ENCODE assay signal across 1 cellular context in genomic region chr16:85422374-85423185, GRCh38.
TF ChIP-seq lines count a peak whose summit lies in the region.

No MANE protein-coding gene starts in this region.

TF ChIP-seq in HepG2, 621 proteins besides CTCF, POLR2A, EP300 and RAD21 (continued from another document and continues in another):
- TF ChIP-seq, protein P1, sequence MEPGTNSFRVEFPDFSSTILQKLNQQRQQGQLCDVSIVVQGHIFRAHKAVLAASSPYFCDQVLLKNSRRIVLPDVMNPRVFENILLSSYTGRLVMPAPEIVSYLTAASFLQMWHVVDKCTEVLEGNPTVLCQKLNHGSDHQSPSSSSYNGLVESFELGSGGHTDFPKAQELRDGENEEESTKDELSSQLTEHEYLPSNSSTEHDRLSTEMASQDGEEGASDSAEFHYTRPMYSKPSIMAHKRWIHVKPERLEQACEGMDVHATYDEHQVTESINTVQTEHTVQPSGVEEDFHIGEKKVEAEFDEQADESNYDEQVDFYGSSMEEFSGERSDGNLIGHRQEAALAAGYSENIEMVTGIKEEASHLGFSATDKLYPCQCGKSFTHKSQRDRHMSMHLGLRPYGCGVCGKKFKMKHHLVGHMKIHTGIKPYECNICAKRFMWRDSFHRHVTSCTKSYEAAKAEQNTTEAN (CRISPR knock-in tag; conservative IDR thresholded peaks at IDR 0.05), result peak; percentile 76; the same call in 1 of the 2 replicates
- 0 out of 2 replicates have a peak, but pooled peaks have one; percentile 56 for TF ChIP-seq XBP1 (CRISPR knock-in tag; IDR thresholded peaks at IDR 0.05)
- peak; percentile 66; the same call in 1 of the 2 replicates for TF ChIP-seq DR1 (CRISPR knock-in tag; IDR thresholded peaks at IDR 0.05)
- TF ChIP-seq SATB2 (CRISPR knock-in tag; IDR thresholded peaks at IDR 0.05), result no peak
- no peak for TF ChIP-seq HCFC1 (IDR thresholded peaks at IDR 0.05; ENCODE audit: low read depth, low read length)
- TF ChIP-seq ZNF547 (CRISPR knock-in tag; IDR thresholded peaks at IDR 0.05), result peak; percentile 78; the same call in 1 of the 2 replicates
- no peak for TF ChIP-seq ZHX2 (IDR thresholded peaks at IDR 0.05; ENCODE audit: low read depth)
- TF ChIP-seq ZHX2 (CRISPR knock-in tag; IDR thresholded peaks at IDR 0.05; ENCODE audit: borderline replicate concordance), result no peak
- TF ChIP-seq CEBPB (IDR thresholded peaks at IDR 0.05; ENCODE audit: borderline replicate concordance, low read depth, low read length), result peak; percentile 86; the same call in 1 of the 2 replicates
- peak; percentile 84 for TF ChIP-seq GATAD2A (CRISPR knock-in tag; IDR thresholded peaks at IDR 0.05)
- TF ChIP-seq ZNF367 (CRISPR knock-in tag; IDR thresholded peaks at IDR 0.05; ENCODE audit: borderline replicate concordance), result peak; percentile 93
- TF ChIP-seq MAFK (conservative IDR thresholded peaks at IDR 0.05 in 1 of 2, IDR thresholded peaks at IDR 0.05 in 1 of 2; ENCODE audit: low read length in 2 of 2), result no peak
- no peak for TF ChIP-seq CAMTA2 (CRISPR knock-in tag; IDR thresholded peaks at IDR 0.05; ENCODE audit: borderline replicate concordance)
- peak; percentile 99 for TF ChIP-seq FOXO1 (CRISPR knock-in tag; IDR thresholded peaks at IDR 0.05)
- no peak for TF ChIP-seq ZC3H4 (CRISPR knock-in tag; IDR thresholded peaks at IDR 0.05; ENCODE audit: borderline replicate concordance)
- no peak; the same call in 1 of the 2 replicates for TF ChIP-seq ZNF713 (CRISPR knock-in tag; IDR thresholded peaks at IDR 0.05)
- peak; percentile 72; the same call in 1 of the 2 replicates for TF ChIP-seq SP140L (CRISPR knock-in tag; IDR thresholded peaks at IDR 0.05; ENCODE audit: borderline replicate concordance)
- peak; percentile 15 for TF ChIP-seq YEATS4 (CRISPR knock-in tag; IDR thresholded peaks at IDR 0.05; ENCODE audit: borderline replicate concordance)
- peak; percentile 56 for TF ChIP-seq YY1 (IDR thresholded peaks at IDR 0.05; ENCODE audit: insufficient read depth, insufficient replicate concordance, low read depth, low read length)
- peak; percentile 94 for TF ChIP-seq MEIS2 (CRISPR knock-in tag; IDR thresholded peaks at IDR 0.05)
- TF ChIP-seq SMARCC2 (IDR thresholded peaks at IDR 0.05), result no peak
- peak; percentile 97; the same call in 1 of the 2 replicates for TF ChIP-seq SMAD1 (CRISPR knock-in tag; IDR thresholded peaks at IDR 0.05; ENCODE audit: borderline replicate concordance, low read depth)
- peak; percentile 86 for TF ChIP-seq SPEN (CRISPR knock-in tag; IDR thresholded peaks at IDR 0.05; ENCODE audit: low read depth)
- TF ChIP-seq ZNF550 (CRISPR knock-in tag; IDR thresholded peaks at IDR 0.05; ENCODE audit: borderline replicate concordance), result no peak
- peak; percentile 77; the same call in 1 of the 2 replicates for TF ChIP-seq RELA (CRISPR knock-in tag; IDR thresholded peaks at IDR 0.05)
- TF ChIP-seq SETDB1 (CRISPR knock-in tag; IDR thresholded peaks at IDR 0.05; ENCODE audit: borderline replicate concordance), result no peak
- TF ChIP-seq HBP1 (CRISPR knock-in tag; IDR thresholded peaks at IDR 0.05; ENCODE audit: low read depth), result peak; percentile 90; the same call in 1 of the 2 replicates
- no peak for TF ChIP-seq CHCHD3 (CRISPR knock-in tag; IDR thresholded peaks at IDR 0.05)
- no peak; the same call in 1 of the 2 replicates for TF ChIP-seq MXD1 (CRISPR knock-in tag; IDR thresholded peaks at IDR 0.05)
- TF ChIP-seq HDAC1 (CRISPR knock-in tag; IDR thresholded peaks at IDR 0.05), result peak; percentile 97
- TF ChIP-seq REPIN1 (CRISPR knock-in tag; IDR thresholded peaks at IDR 0.05; ENCODE audit: borderline replicate concordance, low read depth), result peak; percentile 88; the same call in 1 of the 2 replicates
- TF ChIP-seq ZKSCAN1 (IDR thresholded peaks at IDR 0.05; ENCODE audit: low read length), result no peak
- peak; percentile 33; the same call in 1 of the 2 replicates for TF ChIP-seq ZNF747 (CRISPR knock-in tag; IDR thresholded peaks at IDR 0.05; ENCODE audit: borderline replicate concordance)
- peak; percentile 93; the same call in 1 of the 2 replicates for TF ChIP-seq ZNF546 (CRISPR knock-in tag; conservative IDR thresholded peaks at IDR 0.05)
- peak; percentile 91 for TF ChIP-seq TP53 (CRISPR knock-in tag; conservative IDR thresholded peaks at IDR 0.05)
- no peak for TF ChIP-seq POLR2AphosphoS2 (IDR thresholded peaks at IDR 0.05; ENCODE audit: low read depth, low read length)
- TF ChIP-seq, protein P2, sequence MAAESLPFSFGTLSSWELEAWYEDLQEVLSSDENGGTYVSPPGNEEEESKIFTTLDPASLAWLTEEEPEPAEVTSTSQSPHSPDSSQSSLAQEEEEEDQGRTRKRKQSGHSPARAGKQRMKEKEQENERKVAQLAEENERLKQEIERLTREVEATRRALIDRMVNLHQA (CRISPR knock-in tag; IDR thresholded peaks at IDR 0.05), result no peak
- TF ChIP-seq ADNP (CRISPR knock-in tag; IDR thresholded peaks at IDR 0.05), result no peak
- TF ChIP-seq GTF3A (CRISPR knock-in tag; conservative IDR thresholded peaks at IDR 0.05), result no peak; the same call in 1 of the 2 replicates
- TF ChIP-seq ONECUT2 (CRISPR knock-in tag; IDR thresholded peaks at IDR 0.05), result peak; percentile 46; the same call in 1 of the 2 replicates
- TF ChIP-seq, protein P3, sequence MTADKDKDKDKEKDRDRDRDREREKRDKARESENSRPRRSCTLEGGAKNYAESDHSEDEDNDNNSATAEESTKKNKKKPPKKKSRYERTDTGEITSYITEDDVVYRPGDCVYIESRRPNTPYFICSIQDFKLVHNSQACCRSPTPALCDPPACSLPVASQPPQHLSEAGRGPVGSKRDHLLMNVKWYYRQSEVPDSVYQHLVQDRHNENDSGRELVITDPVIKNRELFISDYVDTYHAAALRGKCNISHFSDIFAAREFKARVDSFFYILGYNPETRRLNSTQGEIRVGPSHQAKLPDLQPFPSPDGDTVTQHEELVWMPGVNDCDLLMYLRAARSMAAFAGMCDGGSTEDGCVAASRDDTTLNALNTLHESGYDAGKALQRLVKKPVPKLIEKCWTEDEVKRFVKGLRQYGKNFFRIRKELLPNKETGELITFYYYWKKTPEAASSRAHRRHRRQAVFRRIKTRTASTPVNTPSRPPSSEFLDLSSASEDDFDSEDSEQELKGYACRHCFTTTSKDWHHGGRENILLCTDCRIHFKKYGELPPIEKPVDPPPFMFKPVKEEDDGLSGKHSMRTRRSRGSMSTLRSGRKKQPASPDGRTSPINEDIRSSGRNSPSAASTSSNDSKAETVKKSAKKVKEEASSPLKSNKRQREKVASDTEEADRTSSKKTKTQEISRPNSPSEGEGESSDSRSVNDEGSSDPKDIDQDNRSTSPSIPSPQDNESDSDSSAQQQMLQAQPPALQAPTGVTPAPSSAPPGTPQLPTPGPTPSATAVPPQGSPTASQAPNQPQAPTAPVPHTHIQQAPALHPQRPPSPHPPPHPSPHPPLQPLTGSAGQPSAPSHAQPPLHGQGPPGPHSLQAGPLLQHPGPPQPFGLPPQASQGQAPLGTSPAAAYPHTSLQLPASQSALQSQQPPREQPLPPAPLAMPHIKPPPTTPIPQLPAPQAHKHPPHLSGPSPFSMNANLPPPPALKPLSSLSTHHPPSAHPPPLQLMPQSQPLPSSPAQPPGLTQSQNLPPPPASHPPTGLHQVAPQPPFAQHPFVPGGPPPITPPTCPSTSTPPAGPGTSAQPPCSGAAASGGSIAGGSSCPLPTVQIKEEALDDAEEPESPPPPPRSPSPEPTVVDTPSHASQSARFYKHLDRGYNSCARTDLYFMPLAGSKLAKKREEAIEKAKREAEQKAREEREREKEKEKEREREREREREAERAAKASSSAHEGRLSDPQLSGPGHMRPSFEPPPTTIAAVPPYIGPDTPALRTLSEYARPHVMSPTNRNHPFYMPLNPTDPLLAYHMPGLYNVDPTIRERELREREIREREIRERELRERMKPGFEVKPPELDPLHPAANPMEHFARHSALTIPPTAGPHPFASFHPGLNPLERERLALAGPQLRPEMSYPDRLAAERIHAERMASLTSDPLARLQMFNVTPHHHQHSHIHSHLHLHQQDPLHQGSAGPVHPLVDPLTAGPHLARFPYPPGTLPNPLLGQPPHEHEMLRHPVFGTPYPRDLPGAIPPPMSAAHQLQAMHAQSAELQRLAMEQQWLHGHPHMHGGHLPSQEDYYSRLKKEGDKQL (CRISPR knock-in tag; IDR thresholded peaks at IDR 0.05; ENCODE audit: low read depth), result peak; percentile 97
- no peak for TF ChIP-seq SIN3B (IDR thresholded peaks at IDR 0.05; ENCODE audit: low read length)
- TF ChIP-seq ZNF543 (CRISPR knock-in tag; IDR thresholded peaks at IDR 0.05), result peak; percentile 71
- TF ChIP-seq, protein P4, sequence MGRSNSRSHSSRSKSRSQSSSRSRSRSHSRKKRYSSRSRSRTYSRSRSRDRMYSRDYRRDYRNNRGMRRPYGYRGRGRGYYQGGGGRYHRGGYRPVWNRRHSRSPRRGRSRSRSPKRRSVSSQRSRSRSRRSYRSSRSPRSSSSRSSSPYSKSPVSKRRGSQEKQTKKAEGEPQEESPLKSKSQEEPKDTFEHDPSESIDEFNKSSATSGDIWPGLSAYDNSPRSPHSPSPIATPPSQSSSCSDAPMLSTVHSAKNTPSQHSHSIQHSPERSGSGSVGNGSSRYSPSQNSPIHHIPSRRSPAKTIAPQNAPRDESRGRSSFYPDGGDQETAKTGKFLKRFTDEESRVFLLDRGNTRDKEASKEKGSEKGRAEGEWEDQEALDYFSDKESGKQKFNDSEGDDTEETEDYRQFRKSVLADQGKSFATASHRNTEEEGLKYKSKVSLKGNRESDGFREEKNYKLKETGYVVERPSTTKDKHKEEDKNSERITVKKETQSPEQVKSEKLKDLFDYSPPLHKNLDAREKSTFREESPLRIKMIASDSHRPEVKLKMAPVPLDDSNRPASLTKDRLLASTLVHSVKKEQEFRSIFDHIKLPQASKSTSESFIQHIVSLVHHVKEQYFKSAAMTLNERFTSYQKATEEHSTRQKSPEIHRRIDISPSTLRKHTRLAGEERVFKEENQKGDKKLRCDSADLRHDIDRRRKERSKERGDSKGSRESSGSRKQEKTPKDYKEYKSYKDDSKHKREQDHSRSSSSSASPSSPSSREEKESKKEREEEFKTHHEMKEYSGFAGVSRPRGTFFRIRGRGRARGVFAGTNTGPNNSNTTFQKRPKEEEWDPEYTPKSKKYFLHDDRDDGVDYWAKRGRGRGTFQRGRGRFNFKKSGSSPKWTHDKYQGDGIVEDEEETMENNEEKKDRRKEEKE (IDR thresholded peaks at IDR 0.05), result no peak
- 0 out of 2 replicates have a peak, but pooled peaks have one; percentile 70 for TF ChIP-seq CBFB (CRISPR knock-in tag; IDR thresholded peaks at IDR 0.05)
- peak; percentile 74; the same call in 1 of the 2 replicates for TF ChIP-seq ZNF263 (CRISPR knock-in tag; IDR thresholded peaks at IDR 0.05)
- no peak for TF ChIP-seq ZNF354B (CRISPR knock-in tag; IDR thresholded peaks at IDR 0.05)
- TF ChIP-seq MED8 (CRISPR knock-in tag; IDR thresholded peaks at IDR 0.05; ENCODE audit: insufficient replicate concordance), result peak; percentile 57
- TF ChIP-seq TAF1 (CRISPR knock-in tag; IDR thresholded peaks at IDR 0.05), result peak; percentile 52; the same call in 1 of the 2 replicates
